ENCODE assay signal across 1 cellular context in the genomic region with DNA sequence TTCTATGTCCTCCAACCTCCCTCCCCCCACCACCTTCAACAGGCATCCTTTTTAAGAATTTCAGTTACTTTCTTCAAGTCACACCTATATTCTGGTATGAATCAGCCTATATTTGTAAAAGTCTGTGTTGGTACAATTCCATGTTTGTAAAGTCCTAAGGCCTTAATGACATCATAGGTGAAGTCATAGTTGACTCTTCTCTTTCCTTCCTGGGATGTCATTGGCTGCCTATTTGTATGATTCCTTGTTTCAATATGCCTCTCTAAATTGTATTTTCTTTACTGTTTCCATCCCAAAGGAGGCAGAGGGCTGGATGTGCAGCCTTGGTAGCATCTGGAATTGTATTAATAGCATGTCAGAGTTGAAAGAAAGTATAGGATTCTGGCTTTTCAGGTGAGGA.
A peak's percentile ranks its signal among the peaks of the same experiment; 100 is the strongest.
TF ChIP-seq lines count a peak whose summit lies in the region.

No MANE protein-coding gene starts in this region.

TF ChIP-seq in HepG2, 621 proteins besides CTCF, POLR2A, EP300 and RAD21:
- no peak for TF ChIP-seq ZNF260 (CRISPR knock-in tag; IDR thresholded peaks at IDR 0.05; ENCODE audit: borderline replicate concordance, low read depth)
- TF ChIP-seq ATF7 (IDR thresholded peaks at IDR 0.05) = peak; percentile 45
- no peak for TF ChIP-seq ATF7 (CRISPR knock-in tag; IDR thresholded peaks at IDR 0.05)
